Comparison of ENCODE assay signal across 1 cellular context in genomic region chr12:4267904-4268548, GRCh38.
TF ChIP-seq lines count a peak whose summit lies in the region.

No MANE protein-coding gene starts in this region.

TF ChIP-seq in HepG2, 621 proteins besides CTCF, POLR2A, EP300 and RAD21:
- TF ChIP-seq, protein P1, sequence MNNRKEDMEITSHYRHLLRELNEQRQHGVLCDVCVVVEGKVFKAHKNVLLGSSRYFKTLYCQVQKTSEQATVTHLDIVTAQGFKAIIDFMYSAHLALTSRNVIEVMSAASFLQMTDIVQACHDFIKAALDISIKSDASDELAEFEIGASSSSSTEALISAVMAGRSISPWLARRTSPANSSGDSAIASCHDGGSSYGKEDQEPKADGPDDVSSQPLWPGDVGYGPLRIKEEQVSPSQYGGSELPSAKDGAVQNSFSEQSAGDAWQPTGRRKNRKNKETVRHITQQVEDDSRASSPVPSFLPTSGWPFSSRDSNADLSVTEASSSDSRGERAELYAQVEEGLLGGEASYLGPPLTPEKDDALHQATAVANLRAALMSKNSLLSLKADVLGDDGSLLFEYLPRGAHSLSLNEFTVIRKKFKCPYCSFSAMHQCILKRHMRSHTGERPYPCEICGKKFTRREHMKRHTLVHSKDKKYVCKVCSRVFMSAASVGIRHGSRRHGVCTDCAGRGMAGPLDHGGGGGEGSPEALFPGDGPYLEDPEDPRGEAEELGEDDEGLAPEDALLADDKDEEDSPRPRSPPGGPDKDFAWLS (CRISPR knock-in tag; IDR thresholded peaks at IDR 0.05; ENCODE audit: borderline replicate concordance) = no peak
- TF ChIP-seq, protein P2, sequence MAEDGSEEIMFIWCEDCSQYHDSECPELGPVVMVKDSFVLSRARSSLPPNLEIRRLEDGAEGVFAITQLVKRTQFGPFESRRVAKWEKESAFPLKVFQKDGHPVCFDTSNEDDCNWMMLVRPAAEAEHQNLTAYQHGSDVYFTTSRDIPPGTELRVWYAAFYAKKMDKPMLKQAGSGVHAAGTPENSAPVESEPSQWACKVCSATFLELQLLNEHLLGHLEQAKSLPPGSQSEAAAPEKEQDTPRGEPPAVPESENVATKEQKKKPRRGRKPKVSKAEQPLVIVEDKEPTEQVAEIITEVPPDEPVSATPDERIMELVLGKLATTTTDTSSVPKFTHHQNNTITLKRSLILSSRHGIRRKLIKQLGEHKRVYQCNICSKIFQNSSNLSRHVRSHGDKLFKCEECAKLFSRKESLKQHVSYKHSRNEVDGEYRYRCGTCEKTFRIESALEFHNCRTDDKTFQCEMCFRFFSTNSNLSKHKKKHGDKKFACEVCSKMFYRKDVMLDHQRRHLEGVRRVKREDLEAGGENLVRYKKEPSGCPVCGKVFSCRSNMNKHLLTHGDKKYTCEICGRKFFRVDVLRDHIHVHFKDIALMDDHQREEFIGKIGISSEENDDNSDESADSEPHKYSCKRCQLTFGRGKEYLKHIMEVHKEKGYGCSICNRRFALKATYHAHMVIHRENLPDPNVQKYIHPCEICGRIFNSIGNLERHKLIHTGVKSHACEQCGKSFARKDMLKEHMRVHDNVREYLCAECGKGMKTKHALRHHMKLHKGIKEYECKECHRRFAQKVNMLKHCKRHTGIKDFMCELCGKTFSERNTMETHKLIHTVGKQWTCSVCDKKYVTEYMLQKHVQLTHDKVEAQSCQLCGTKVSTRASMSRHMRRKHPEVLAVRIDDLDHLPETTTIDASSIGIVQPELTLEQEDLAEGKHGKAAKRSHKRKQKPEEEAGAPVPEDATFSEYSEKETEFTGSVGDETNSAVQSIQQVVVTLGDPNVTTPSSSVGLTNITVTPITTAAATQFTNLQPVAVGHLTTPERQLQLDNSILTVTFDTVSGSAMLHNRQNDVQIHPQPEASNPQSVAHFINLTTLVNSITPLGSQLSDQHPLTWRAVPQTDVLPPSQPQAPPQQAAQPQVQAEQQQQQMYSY (CRISPR knock-in tag; IDR thresholded peaks at IDR 0.05) = no peak
- peak; percentile 61; the same call in 1 of the 2 replicates for TF ChIP-seq CBX2 (IDR thresholded peaks at IDR 0.05; ENCODE audit: low read depth, low read length)
- no peak for TF ChIP-seq CBX2 (CRISPR knock-in tag; IDR thresholded peaks at IDR 0.05; ENCODE audit: low read depth)
- TF ChIP-seq EEA1 (CRISPR knock-in tag; IDR thresholded peaks at IDR 0.05; ENCODE audit: borderline replicate concordance) = no peak
- TF ChIP-seq, protein P3, sequence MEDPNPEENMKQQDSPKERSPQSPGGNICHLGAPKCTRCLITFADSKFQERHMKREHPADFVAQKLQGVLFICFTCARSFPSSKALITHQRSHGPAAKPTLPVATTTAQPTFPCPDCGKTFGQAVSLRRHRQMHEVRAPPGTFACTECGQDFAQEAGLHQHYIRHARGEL (CRISPR knock-in tag; IDR thresholded peaks at IDR 0.05) = no peak
